In the genomic region with DNA sequence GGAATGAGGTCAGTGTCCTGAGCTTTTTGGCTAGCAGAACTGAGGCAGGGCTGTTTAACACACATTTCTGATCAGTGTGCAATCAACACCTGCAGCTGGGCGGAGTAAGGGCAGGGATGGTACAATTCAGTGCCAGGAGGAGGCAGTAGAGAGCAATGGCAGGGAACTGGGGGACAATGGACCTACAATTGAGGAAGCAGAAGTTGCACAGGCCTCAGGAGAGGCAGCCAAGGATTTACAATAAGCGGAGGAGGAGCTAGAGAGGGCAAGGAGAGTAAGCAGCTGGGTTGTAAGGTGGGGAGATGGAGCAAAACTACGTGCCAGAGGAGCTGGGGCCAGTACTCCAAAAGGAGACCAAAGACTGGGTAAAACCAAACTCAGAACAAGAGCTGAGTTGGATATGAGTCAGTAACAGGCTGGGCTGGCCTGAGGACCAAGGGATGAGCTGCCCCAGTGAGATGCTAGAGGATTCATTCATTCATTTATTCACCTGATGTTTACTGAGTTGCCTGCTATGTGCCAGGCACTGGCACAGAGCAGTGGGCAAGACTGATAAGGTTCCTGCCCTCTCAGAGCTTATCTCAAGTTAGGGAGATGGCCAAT, we compare ENCODE assay signal across 8 cellular contexts. TPM values are rescaled to one million over a fixed set of nuclear protein-coding genes. Genes with fewer than 3 reads are reported as not detected.
DNase-seq lines count a peak whose midpoint lies in the region; ATAC-seq and TF ChIP-seq lines count a peak whose summit lies in the region.

No MANE protein-coding gene starts in this region.

- no peak for TF ChIP-seq POLR2A in gastrocnemius medialis (IDR thresholded peaks at IDR 0.05)

- H3K4me3 Mint-ChIP-seq in activated T-helper 17 cell treated with anti-CD3 and anti-CD28 coated beads, Interleukin-2, amount 50 U/mL, for 72 hours = no peak overlapping the region

- H3K4me1 ChIP-seq in BLaER1 = peaks cover 25% of the 10 kb centered on the region
- peaks cover 2 to 7% of the 10 kb centered on the region in 2 donors for H3K4me1 ChIP-seq in gastrocnemius medialis

- H3K4me3 ChIP-seq in BLaER1 (no peak overlapping the region), gastrocnemius medialis (no peak overlapping the region)

- in situ Hi-C loops in gastrocnemius medialis (cut with MboI; ENCODE audit: low sequenced_read_pairs in 4 of 4) = loop anchor here in 2 of 4 donors (5.0 to 10.0 kb wide), 2 partner anchors 51 to 54 kb away; a partner anchor contains a TSS

- H3K36me3 Mint-ChIP-seq in activated T-helper 17 cell treated with anti-CD3 and anti-CD28 coated beads, Interleukin-2, amount 50 U/mL, for 72 hours (ENCODE audit: low read depth) = peaks cover 57% of the 10 kb centered on the region

- H3K9ac ChIP-seq in BLaER1 = no peak overlapping the region

- H4K20me1 ChIP-seq in BLaER1 = no peaks in the 10 kb centered on the region

- H3K4me1 Mint-ChIP-seq in activated T-helper 17 cell treated with anti-CD3 and anti-CD28 coated beads, Interleukin-2, amount 50 U/mL, for 72 hours = peaks cover 11% of the 10 kb centered on the region

- H3K36me3 ChIP-seq in BLaER1 = peaks cover 69% of the 10 kb centered on the region
- peaks cover 0 to 56% of the 10 kb centered on the region in 2 donors for H3K36me3 ChIP-seq in gastrocnemius medialis

- peak overlapping the region; percentile 13 for H3K4me2 ChIP-seq in BLaER1

- no peaks in the 10 kb centered on the region for H3K9me3 Mint-ChIP-seq in activated T-helper 17 cell treated with anti-CD3 and anti-CD28 coated beads, Interleukin-2, amount 50 U/mL, for 72 hours

- no peak overlapping the region for H3K27ac ChIP-seq in BLaER1
- peak overlapping the region in 1 of 4 donors; percentile 53 for H3K27ac ChIP-seq in gastrocnemius medialis

- peak overlapping the region; percentile 32 for H3K27ac Mint-ChIP-seq in activated T-helper 17 cell treated with anti-CD3 and anti-CD28 coated beads, Interleukin-2, amount 50 U/mL, for 72 hours

- TF ChIP-seq CTCF in gastrocnemius medialis (IDR thresholded peaks at IDR 0.05 in 4 of 5, conservative IDR thresholded peaks at IDR 0.05 in 1 of 5) = peak; percentile 32 to 57 (median 49)

- H3K27me3 ChIP-seq in BLaER1 = no peaks in the 10 kb centered on the region
- no peaks in the 10 kb centered on the region for H3K27me3 ChIP-seq in gastrocnemius medialis

- intact Hi-C loops in Right ventricle myocardium superior (cut with DNase I) = no loop called here
- intact Hi-C loops in gastrocnemius medialis (cut with DNase I; ENCODE audit: low total_unique reads) = no loop called here

- H3K9me3 ChIP-seq in BLaER1 (no peaks in the 10 kb centered on the region), gastrocnemius medialis (no peaks in the 10 kb centered on the region)

- ATAC-seq in GM21423 (IDR thresholded peaks at IDR 0.05; ENCODE audit: unreplicated experiment) = peak; percentile 62
- peak; percentile 73 for ATAC-seq in activated T-helper 17 cell treated with anti-CD3 and anti-CD28 coated beads, Interleukin-2, amount 50 U/mL, for 72 hours (replicated peaks)
- ATAC-seq in Right ventricle myocardium superior (ENCODE audit: poor library complexity) = peak; percentile 82
- peak; percentile 3 to 43 for ATAC-seq in gastrocnemius medialis
- ATAC-seq in GM19324 (IDR thresholded peaks at IDR 0.05; ENCODE audit: low FRiP score, unreplicated experiment) = no peak

- H3K27me3 Mint-ChIP-seq in activated T-helper 17 cell treated with anti-CD3 and anti-CD28 coated beads, Interleukin-2, amount 50 U/mL, for 72 hours = no peaks in the 10 kb centered on the region

- DNase-seq in NOMO-1 treated with DMSO at 0.1 percent for 48 hours (lab: John Stamatoyannopoulos, UW; ENCODE audit: unreplicated experiment) = peak; percentile 90
- no peak for DNase-seq in Right ventricle myocardium superior
- no peak for DNase-seq in gastrocnemius medialis
- no peak for DNase-seq in hepatic stellate cell (ENCODE audit: low spot score)

RNA-seq across cellular contexts. Expression of a gene that starts 10.4 kb away (rescaled TPM):
- 10 to 100 TPM; 56.6 to 57.1 TPM for total RNA-seq in activated T-helper 17 cell treated with anti-CD3 and anti-CD28 coated beads, Interleukin-2, amount 50 U/mL, for 72 hours
- total RNA-seq in Right ventricle myocardium superior (5.3 TPM), gastrocnemius medialis (1 to 10 TPM; 2.9 to 5.7 (median 4.1) TPM)

RNA-seq across cellular contexts. Expression of a gene that starts 14.3 kb away (rescaled TPM):
- 10 to 100 TPM; 26.3 to 82.1 TPM for total RNA-seq in activated T-helper 17 cell treated with anti-CD3 and anti-CD28 coated beads, Interleukin-2, amount 50 U/mL, for 72 hours
- total RNA-seq in Right ventricle myocardium superior (34.3 TPM), gastrocnemius medialis (10 to 100 TPM; 19.1 to 30.0 (median 29.5) TPM)

RNA-seq across cellular contexts. Expression of a gene that starts 20.0 kb away (rescaled TPM):
- total RNA-seq in activated T-helper 17 cell treated with anti-CD3 and anti-CD28 coated beads, Interleukin-2, amount 50 U/mL, for 72 hours = 10 to 100 TPM; 70.0 to 94.8 TPM
- total RNA-seq in Right ventricle myocardium superior (26.8 TPM), gastrocnemius medialis (10 to 100 TPM; 35.3 to 40.9 (median 36.7) TPM)

RNA-seq across cellular contexts. Expression of a gene that starts 32.7 kb away (rescaled TPM):
- total RNA-seq in activated T-helper 17 cell treated with anti-CD3 and anti-CD28 coated beads, Interleukin-2, amount 50 U/mL, for 72 hours = 10 to 100 TPM; 60.7 to 93.9 TPM
- total RNA-seq in Right ventricle myocardium superior (43.8 TPM), gastrocnemius medialis (100 to 1,000 TPM in 1 of 4 donors, 10 to 100 TPM in 3; 79.9 to 104 (median 90.3) TPM)

RNA-seq across cellular contexts. Expression of a gene that starts 57.2 kb away (rescaled TPM):
- 1 to 10 TPM; 4.8 to 5.2 TPM for total RNA-seq in activated T-helper 17 cell treated with anti-CD3 and anti-CD28 coated beads, Interleukin-2, amount 50 U/mL, for 72 hours
- total RNA-seq in Right ventricle myocardium superior (12.3 TPM), gastrocnemius medialis (10 to 100 TPM in 3 of 4 donors, 1 to 10 TPM in 1; 8.1 to 15.4 (median 12.4) TPM)
